ENCODE assay signal across 25 cellular contexts in the genomic region with DNA sequence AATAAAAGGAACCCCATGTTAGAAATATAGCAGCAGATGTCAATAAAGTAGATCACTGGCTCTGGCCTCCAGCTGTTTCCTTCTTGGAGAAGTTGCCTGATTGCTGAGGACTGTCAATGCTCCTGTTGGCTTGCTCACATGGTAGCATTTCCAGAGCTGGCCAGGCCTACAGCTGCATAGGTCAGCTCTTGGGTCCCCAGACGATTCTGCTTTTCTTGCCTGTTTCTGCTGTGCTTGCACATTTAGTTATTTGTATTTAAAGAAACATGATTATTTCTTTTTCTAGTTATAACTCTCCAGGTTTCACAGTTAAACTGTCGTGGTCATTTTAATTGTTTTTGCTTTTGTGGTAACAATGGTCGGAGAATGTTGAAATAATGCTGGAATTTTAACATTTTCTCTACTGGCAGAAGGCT. TPM values are rescaled to one million over a fixed set of nuclear protein-coding genes. Genes with fewer than 3 reads are reported as not detected.
DNase-seq lines count a peak whose midpoint lies in the region; ATAC-seq, FAIRE-seq and TF ChIP-seq lines count a peak whose summit lies in the region.
"Had no signal": no experiment of that assay in that cellular context is flagged by ENCODE, and none has a peak within 500 bp of the region (broad histone marks: within the 10 kb centered on the region; RNA-seq: fewer than 3 reads in every experiment).

No MANE protein-coding gene starts in this region.

- no peak overlapping the region for H2AK5ac ChIP-seq in mesendoderm (ENCODE audit: low read length)

- H3K9me3 ChIP-seq in right atrium auricular region (no peaks in the 10 kb centered on the region), stomach (no peaks in the 10 kb centered on the region), small intestine (ENCODE audit: control insufficient read depth, low read depth) (no peaks in the 10 kb centered on the region)
- H3K9me3 ChIP-seq: esophagus muscularis mucosa had no signal

- no peak overlapping the region for H2BK120ac ChIP-seq in mesendoderm (ENCODE audit: low read depth, low read length)

- no peak overlapping the region for H3K18ac ChIP-seq in mesendoderm (ENCODE audit: low read length)

- no peak for TF ChIP-seq EP300 in stomach (IDR thresholded peaks at IDR 0.05)

- H3K27ac ChIP-seq in right atrium auricular region: peak overlapping the region in 1 of 2 donors; percentile 12
- no peak overlapping the region for H3K27ac ChIP-seq in mesendoderm (ENCODE audit: low read depth, low read length)
- H3K27ac ChIP-seq in stomach: no peak overlapping the region
- no peak overlapping the region for H3K27ac ChIP-seq in small intestine (ENCODE audit: low read depth in 1 of 2, low read length in 1 of 2)
- H3K27ac ChIP-seq: esophagus muscularis mucosa, KMS-11, parathyroid adenoma had no signal

- H2BK5ac ChIP-seq in mesendoderm (ENCODE audit: low read length): no peak overlapping the region

- H3K4ac ChIP-seq in mesendoderm (ENCODE audit: low read depth, low read length): no peak overlapping the region

- TF ChIP-seq POLR2A in stomach (IDR thresholded peaks at IDR 0.05): no peak

- H3K4me1 ChIP-seq in right atrium auricular region (peaks cover 0 to 8% of the 10 kb centered on the region in 2 donors), mesendoderm (ENCODE audit: control insufficient read depth, low read depth, low read length) (no peaks in the 10 kb centered on the region), stomach (no peaks in the 10 kb centered on the region), small intestine (ENCODE audit: control insufficient read depth in 2 of 2, insufficient read depth in 1 of 2, low read depth in 1 of 2, low read length in 1 of 2) (no peaks in the 10 kb centered on the region)
- H3K4me1 ChIP-seq: esophagus muscularis mucosa, parathyroid adenoma had no signal

- no peak overlapping the region for H3K23ac ChIP-seq in mesendoderm (ENCODE audit: low read length)

- intact Hi-C loops in Right ventricle myocardium superior (cut with DNase I): no loop called here
- intact Hi-C loops in stomach (cut with DNase I; ENCODE audit: low total_unique reads): no loop called here

- H3K36me3 ChIP-seq in right atrium auricular region (no peaks in the 10 kb centered on the region), mesendoderm (ENCODE audit: control insufficient read depth, insufficient read depth, low read length) (no peaks in the 10 kb centered on the region), stomach (no peaks in the 10 kb centered on the region), small intestine (ENCODE audit: control insufficient read depth in 2 of 2, insufficient read depth in 2 of 2, low read length in 2 of 2) (no peaks in the 10 kb centered on the region)
- H3K36me3 ChIP-seq: esophagus muscularis mucosa had no signal

- no peak overlapping the region for H4K5ac ChIP-seq in mesendoderm (ENCODE audit: low read length)

- H2BK15ac ChIP-seq in mesendoderm (replicated peaks; ENCODE audit: low read depth): no peak overlapping the region

- H4K8ac ChIP-seq in mesendoderm (ENCODE audit: low read depth, low read length): no peak overlapping the region

- H3K79me2 ChIP-seq in mesendoderm (ENCODE audit: control insufficient read depth, insufficient read depth, low read length): no peaks in the 10 kb centered on the region
- H3K79me2 ChIP-seq: parathyroid adenoma had no signal

- H3K9ac ChIP-seq in mesendoderm (ENCODE audit: low read length): no peak overlapping the region
- H3K9ac ChIP-seq: KMS-11, parathyroid adenoma had no signal

- no peak for TF ChIP-seq CTCF in right atrium auricular region (IDR thresholded peaks at IDR 0.05)
- TF ChIP-seq CTCF in stomach (IDR thresholded peaks at IDR 0.05): no peak

- H3K4me3 ChIP-seq in right atrium auricular region (no peak overlapping the region), mesendoderm (ENCODE audit: low read length) (no peak overlapping the region), stomach (no peak overlapping the region), small intestine (ENCODE audit: low read depth in 1 of 2, low read length in 2 of 2) (no peak overlapping the region)
- H3K4me3 ChIP-seq: esophagus muscularis mucosa had no signal

- no peak overlapping the region for H3K4me2 ChIP-seq in mesendoderm (ENCODE audit: low read length)
- H3K4me2 ChIP-seq: KMS-11 had no signal

- FAIRE-seq in small intestine (lab: Jason Lieb, UNC): no peak
- FAIRE-seq: bronchial epithelial cell had no signal

- H3K27me3 ChIP-seq in right atrium auricular region (no peaks in the 10 kb centered on the region), mesendoderm (ENCODE audit: insufficient read depth, low read length, poor library complexity) (no peaks in the 10 kb centered on the region), stomach (no peaks in the 10 kb centered on the region), small intestine (ENCODE audit: control insufficient read depth in 2 of 2, insufficient read depth in 2 of 2, low read length in 2 of 2) (no peaks in the 10 kb centered on the region)
- H3K27me3 ChIP-seq: esophagus muscularis mucosa had no signal

- H3K56ac ChIP-seq in mesendoderm (ENCODE audit: low read length): no peak overlapping the region

- peak; percentile 86 for ATAC-seq in Right ventricle myocardium superior (ENCODE audit: poor library complexity)
- ATAC-seq: left lobe of liver; stimulated activated effector memory CD8-positive, alpha-beta T cell treated with anti-CD3 and anti-CD28 coated beads, Interleukin-12 subunit alpha, Interleukin-12 subunit beta, amount 100 ng/mL, for 72 hours; T-helper 17 cell had no signal

- peak; percentile 69 for DNase-seq in Right ventricle myocardium superior
- DNase-seq in right atrium auricular region (ENCODE audit: low spot score): no peak
- peak; percentile 89 for DNase-seq in dermis blood vessel endothelial cell
- DNase-seq in medulla oblongata (ENCODE audit: extremely low spot score): peak; percentile 31
- no peak for DNase-seq in mesendoderm
- DNase-seq in stomach: no peak
- no peak for DNase-seq in cerebellar nuclear complex (lab: John Stamatoyannopoulos, UW)
- DNase-seq in small intestine: no peak
- DNase-seq: ACHN; activated CD4-positive, CD25-positive, alpha-beta regulatory T cell; activated naive CD8-positive, alpha-beta T cell treated with anti-CD3 and anti-CD28 coated beads, Interleukin-2, amount 10 ng/mL, durations not matched to agents 7 days and 5 days; CD4-positive, alpha-beta T cell; DMS79; HCEC 1CT; NCI-H1092 treated with DMSO at 0.1 percent for 48 hours; NCI-H774; T-helper 17 cell had no signal

- H3K79me1 ChIP-seq in mesendoderm (ENCODE audit: low read length): no peaks in the 10 kb centered on the region

- WGBS in mesendoderm (ENCODE audit: extremely low coverage, insufficient coverage, low lambda C conversion rate): no CpG with 5 or more reads among the region's 3 CpGs
- WGBS in stomach, 5 donors: 52 to 68% (median 59%) methylated on average over 3 of the region's 3 CpGs
- 51 to 71% (median 61%) methylated on average over 3 of the region's 3 CpGs for WGBS in small intestine, 3 donors

RNA-seq across cellular contexts. Expression of gene NAV3, which starts 7.2 kb away (rescaled TPM):
- 3.3 TPM for total RNA-seq in Right ventricle myocardium superior
- 1 to 10 TPM; 4.4 to 5.1 TPM for total RNA-seq in right atrium auricular region
- total RNA-seq in dermis blood vessel endothelial cell: 5.4 and 6.0 TPM in 2 replicates
- polyA plus RNA-seq in mesendoderm (2013, experiment 1 of 2): 0.79 TPM
- polyA plus RNA-seq in mesendoderm (2013, experiment 2 of 2): 0.90 TPM
- total RNA-seq in stomach: 10 to 100 TPM in 1 of 5 donors, 1 to 10 TPM in 4; 1.7 to 18.9 (median 3.5) TPM
- polyA plus RNA-seq in stomach: under 1 TPM; 0.15 to 0.19 (median 0.18) TPM
- under 1 TPM in 1 of 3 donors, not detected in 2; 0.36 TPM for polyA plus RNA-seq in small intestine
- total RNA-seq: activated CD8-positive, alpha-beta memory T cell treated with anti-CD3 and anti-CD28 coated beads for 36 hours; activated naive CD8-positive, alpha-beta T cell treated with anti-CD3 and anti-CD28 coated beads, Interleukin-2, amount 10 ng/mL, durations not matched to agents 7 days and 5 days; activated T-helper 1 cell treated with anti-CD3 and anti-CD28 coated beads, Interleukin-12 subunit alpha, Interleukin-12 subunit beta, Interleukin-2, Interleukin-4 antibody, amounts not matched to agents 30 ng/mL and 10 ng/mL and 1 ng/mL, durations not matched to agents 14 hours and 24 hours and 36 hours; CD4-positive, alpha-beta T cell had no signal

Comparison
In these comparisons a context has a peak if more than half of its experiments do, and no peak if none do; other contexts are left out.
1. DNase-seq: peak in Right ventricle myocardium superior (single experiment), dermis blood vessel endothelial cell (single experiment) and medulla oblongata (single experiment); none in right atrium auricular region (single experiment), mesendoderm (single experiment), stomach (single experiment), cerebellar nuclear complex (0 of 2) and small intestine (single experiment).